In genomic region chr11:110242188-110242587, GRCh38 we compare ENCODE assay signal across 25 cellular contexts. TPM values are rescaled to one million over a fixed set of nuclear protein-coding genes. Genes with fewer than 3 reads are reported as not detected.
DNase-seq lines count a peak whose midpoint lies in the region; ATAC-seq, FAIRE-seq and TF ChIP-seq lines count a peak whose summit lies in the region.
"Had no signal": no experiment of that assay in that cellular context is flagged by ENCODE, and none has a peak within 500 bp of the region (broad histone marks: within the 10 kb centered on the region; RNA-seq: fewer than 3 reads in every experiment).

No MANE protein-coding gene starts in this region.

- POLR2A ChIA-PET in HepG2 (lab: Yijun Ruan, JAX) (no interaction called here), H1 (lab: Charles Lee; ENCODE audit: partially characterized antibody) (no interaction called here)

- TF ChIP-seq CTCF in HepG2 (CRISPR knock-in tag; IDR thresholded peaks at IDR 0.05): no peak
- TF ChIP-seq CTCF in right lobe of liver (IDR thresholded peaks at IDR 0.05): no peak
- TF ChIP-seq CTCF in H1 (IDR thresholded peaks at IDR 0.05; ENCODE audit: control extremely low read depth in 1 of 3, insufficient read depth in 1 of 3, low read depth in 1 of 3, low read length in 3 of 3): no peak

- TF ChIP-seq EP300 in HepG2 (IDR thresholded peaks at IDR 0.05; ENCODE audit: low read depth in 2 of 2, low read length in 2 of 2) (no peak), HepG2 (CRISPR knock-in tag; IDR thresholded peaks at IDR 0.05; ENCODE audit: borderline replicate concordance) (no peak), H1 (IDR thresholded peaks at IDR 0.05; ENCODE audit: borderline replicate concordance in 1 of 2, low read depth in 2 of 2, low read length in 2 of 2) (no peak)

- no peaks in the 10 kb centered on the region for H3K79me2 ChIP-seq in HepG2 (ENCODE audit: insufficient read depth, low read length)
- H3K79me2 ChIP-seq in H1 (ENCODE audit: control insufficient read depth in 1 of 2, insufficient read depth in 2 of 2, low read length in 2 of 2): no peaks in the 10 kb centered on the region
- no peaks in the 10 kb centered on the region for H3K79me2 ChIP-seq in trophoblast cell (ENCODE audit: control insufficient read depth, insufficient read depth, low read length, poor library complexity)

- no peaks in the 10 kb centered on the region for H3K23me2 ChIP-seq in H1 (ENCODE audit: low read depth, low read length)

- H4K20me1 ChIP-seq in HepG2 (ENCODE audit: insufficient read depth, low read length) (no peaks in the 10 kb centered on the region), H1 (replicated peaks in 1 of 2; ENCODE audit: control insufficient read depth in 1 of 2, insufficient read depth in 2 of 2, low read length in 2 of 2) (no peaks in the 10 kb centered on the region)
- H4K20me1 ChIP-seq: BLaER1 treated with 17β-estradiol and CSF1 and Interleukin-3, amounts not matched to agents 10 nM and 100 nM had no signal

- CTCF ChIA-PET in HepG2 (lab: Yijun Ruan, JAX; ENCODE audit: low intra/inter-chr PET ratio, low total read pairs) (no interaction called here), H1 (lab: Charles Lee; ENCODE audit: partially characterized antibody) (interaction anchor here (1.0 to 1.6 kb wide), 3 partner anchors 18 to 41 kb away, joined by 3 to 6 read pairs (median 4); no protein-coding TSS in a partner anchor)

- H2BK12ac ChIP-seq in H1 (ENCODE audit: low read depth, low read length): no peak overlapping the region
- H2BK12ac ChIP-seq in trophoblast cell (ENCODE audit: low read length): no peak overlapping the region

- H3K4me2 ChIP-seq in HepG2 (ENCODE audit: low read depth, low read length) (no peak overlapping the region), H1 (ENCODE audit: insufficient read depth in 1 of 2, low read depth in 2 of 2, low read length in 2 of 2) (no peak overlapping the region), trophoblast cell (ENCODE audit: low read length) (no peak overlapping the region)
- H3K4me2 ChIP-seq: BLaER1 treated with 17β-estradiol and CSF1 and Interleukin-3, amounts not matched to agents 10 nM and 100 nM; GM23338 had no signal

- H3K56ac ChIP-seq in H1 (replicated peaks; ENCODE audit: insufficient read length, low read depth, low read length): no peak overlapping the region

- H4K8ac ChIP-seq in H1 (ENCODE audit: extremely low read depth, insufficient read depth, low read length): peak overlapping the region; percentile 25; the same call in 1 of the 2 replicates
- H4K8ac ChIP-seq in trophoblast cell (ENCODE audit: low read depth, low read length): no peak overlapping the region

- H3K36me3 ChIP-seq in HepG2 (replicated peaks in 1 of 2; ENCODE audit: control insufficient read depth in 1 of 2, insufficient read depth in 2 of 2, low read length in 2 of 2) (peaks cover 1 to 15% of the 10 kb centered on the region in 2 experiments; a peak in 3 of 5 replicates), right lobe of liver (peaks cover 0 to 18% (median under 1%) of the 10 kb centered on the region in 4 donors), SK-N-MC (ENCODE audit: insufficient read depth, low read length) (peaks cover 90% of the 10 kb centered on the region), H1 (ENCODE audit: control insufficient read depth in 2 of 4, insufficient read depth in 4 of 4, low read length in 3 of 4) (peaks cover 2 to 23% (median 6%) of the 10 kb centered on the region in 4 experiments; a peak in 4 of 8 replicates), trophoblast cell (ENCODE audit: control insufficient read depth in 1 of 2, insufficient read depth in 2 of 2, low read length in 2 of 2) (peaks cover 24% of the 10 kb centered on the region in 2 experiments)

- WGBS in HepG2 (ENCODE audit: low lambda C conversion rate): 98% methylated on average over 7 of the region's 7 CpGs
- WGBS in right lobe of liver (ENCODE audit: insufficient coverage, low coverage, low lambda C conversion rate, missing lambda C conversion rate): 74% methylated on average over 7 of the region's 7 CpGs
- WGBS in H1 (ENCODE audit: extremely low coverage in 1 of 2, insufficient coverage in 1 of 2, insufficient read length in 1 of 2, insufficient replicate concordance in 2 of 2, low coverage in 1 of 2, low lambda C conversion rate in 2 of 2, missing lambda C conversion rate in 1 of 2), 2 experiments: 88% methylated on average over 7 of the region's 7 CpGs; no CpG with 5 or more reads in 1 of the 2 experiments
- no CpG with 5 or more reads among the region's 7 CpGs for WGBS in trophoblast cell (ENCODE audit: extremely low coverage, insufficient coverage, insufficient read length)

- no peak overlapping the region for H2BK20ac ChIP-seq in H1 (ENCODE audit: low read length)

- H3K9me3 ChIP-seq in HepG2 (ENCODE audit: low read length) (no peaks in the 10 kb centered on the region), right lobe of liver (no peaks in the 10 kb centered on the region), SK-N-MC (ENCODE audit: low read depth, low read length) (no peaks in the 10 kb centered on the region), H1 (ENCODE audit: insufficient read depth in 2 of 2, low read depth in 1 of 2, low read length in 1 of 2) (no peaks in the 10 kb centered on the region), trophoblast cell (ENCODE audit: insufficient read depth, low read depth, low read length) (no peaks in the 10 kb centered on the region)
- H3K9me3 ChIP-seq: BE2C had no signal

- H3K18ac ChIP-seq in H1 (ENCODE audit: extremely low read depth, low read length): no peak overlapping the region
- no peak overlapping the region for H3K18ac ChIP-seq in trophoblast cell (ENCODE audit: low read length)

- H2BK15ac ChIP-seq in H1 (ENCODE audit: low read length): no peak overlapping the region

- H2AFZ ChIP-seq in HepG2 (ENCODE audit: low read length) (no peak overlapping the region), H1 (ENCODE audit: low read length) (no peak overlapping the region), trophoblast cell (ENCODE audit: insufficient read depth, low read length, poor library complexity) (no peak overlapping the region)
- H2AFZ ChIP-seq: GM23338 had no signal

- ATAC-seq in HepG2 (no peak), right lobe of liver (no peak), HG03108 (IDR thresholded peaks at IDR 0.05; ENCODE audit: unreplicated experiment) (no peak)
- ATAC-seq: GM23338 had no signal

- no peak overlapping the region for H2AK5ac ChIP-seq in H1 (ENCODE audit: low read depth, low read length)
- H2AK5ac ChIP-seq in trophoblast cell (ENCODE audit: low read length): no peak overlapping the region

- no peak overlapping the region for H4K5ac ChIP-seq in H1 (ENCODE audit: insufficient read length, low read depth, low read length)

- no peak overlapping the region for H2BK5ac ChIP-seq in H1 (ENCODE audit: low read depth, low read length)
- H2BK5ac ChIP-seq in trophoblast cell (ENCODE audit: low read depth, low read length, poor library complexity): no peak overlapping the region

- intact Hi-C loops in HepG2 (cut with micrococcal nuclease; ENCODE audit: unreplicated experiment) (no loop called here), right lobe of liver (cut with DNase I) (no loop called here)

- FAIRE-seq in HepG2 (lab: Jason Lieb, UNC) (no peak), H1 (lab: Jason Lieb, UNC) (no peak)
- FAIRE-seq: D721Med, GM12891, GM19239 had no signal

- in situ Hi-C loops in HepG2 (cut with HindIII; ENCODE audit: extremely low pct_ligation_motif_present, low pct_unique_long_range_greater_than_20kb): no loop called here

- H3K9ac ChIP-seq in HepG2 (ENCODE audit: insufficient read depth, low read depth, low read length): no peak overlapping the region
- H3K9ac ChIP-seq in SK-N-MC (ENCODE audit: insufficient read length): no peak overlapping the region
- no peak overlapping the region for H3K9ac ChIP-seq in H1 (replicated peaks in 1 of 4; ENCODE audit: extremely low read depth in 1 of 4, low read depth in 3 of 4, low read length in 3 of 4)
- no peak overlapping the region for H3K9ac ChIP-seq in trophoblast cell (ENCODE audit: low read length)
- H3K9ac ChIP-seq: BLaER1 treated with 17β-estradiol and CSF1 and Interleukin-3, amounts not matched to agents 10 nM and 100 nM had no signal

- H3K4me1 ChIP-seq in HepG2 (ENCODE audit: insufficient read depth, low read length): no peaks in the 10 kb centered on the region
- H3K4me1 ChIP-seq in right lobe of liver: peaks cover 0 to 7% (median 0%) of the 10 kb centered on the region in 4 donors
- no peaks in the 10 kb centered on the region for H3K4me1 ChIP-seq in H1 (replicated peaks in 1 of 4; ENCODE audit: control insufficient read depth in 3 of 4, insufficient read depth in 4 of 4, low read length in 3 of 4)
- no peaks in the 10 kb centered on the region for H3K4me1 ChIP-seq in trophoblast cell (ENCODE audit: control insufficient read depth in 1 of 2, insufficient read depth in 2 of 2, low read length in 2 of 2)
- H3K4me1 ChIP-seq: BE2C; BLaER1 treated with 17β-estradiol and CSF1 and Interleukin-3, amounts not matched to agents 10 nM and 100 nM had no signal

- DNase-seq in HepG2 (ENCODE audit: low spot score) (no peak), right lobe of liver (no peak), SK-N-MC (ENCODE audit: low read depth, low spot score) (no peak), H1 (ENCODE audit: low read depth in 1 of 2, low spot score in 2 of 2) (no peak), GOT3 (lab: John Stamatoyannopoulos, UW) (no peak), trophoblast cell (no peak), DMS114 treated with DMSO at 0.1 percent for 48 hours (lab: John Stamatoyannopoulos, UW; ENCODE audit: unreplicated experiment) (no peak)
- DNase-seq: ACHN; AML-193; BE2C; CD4-positive, alpha-beta T cell; CD8-positive, alpha-beta memory T cell; DMS 273 treated with DMSO at 0.1 percent for 48 hours; DMS53; DMS79 treated with DMSO at 0.1 percent for 48 hours; GF-D8; H7; HCEC 1CT had no signal

- no peak overlapping the region for H2BK120ac ChIP-seq in H1 (replicated peaks; ENCODE audit: low read depth, low read length)
- H2BK120ac ChIP-seq in trophoblast cell (ENCODE audit: insufficient read depth, low read length, poor library complexity): no peak overlapping the region

- no peaks in the 10 kb centered on the region for H3K79me1 ChIP-seq in H1 (ENCODE audit: low read depth, low read length)
- H3K79me1 ChIP-seq in trophoblast cell (ENCODE audit: low read length): no peaks in the 10 kb centered on the region

- no peak for TF ChIP-seq RAD21 in HepG2 (CRISPR knock-in tag; IDR thresholded peaks at IDR 0.05)
- no peak for TF ChIP-seq RAD21 in H1 (IDR thresholded peaks at IDR 0.05 in 1 of 2, conservative IDR thresholded peaks at IDR 0.05 in 1 of 2; ENCODE audit: low read depth in 2 of 2, low read length in 2 of 2)

- no peaks in the 10 kb centered on the region for H3K27me3 ChIP-seq in HepG2 (ENCODE audit: control insufficient read depth in 1 of 2, insufficient read depth in 2 of 2, low read length in 2 of 2)
- H3K27me3 ChIP-seq in right lobe of liver: no peaks in the 10 kb centered on the region
- no peaks in the 10 kb centered on the region for H3K27me3 ChIP-seq in H1 (replicated peaks in 1 of 4; ENCODE audit: control insufficient read depth in 3 of 4, extremely low read depth in 1 of 4, insufficient read depth in 3 of 4, low read length in 3 of 4)
- no peaks in the 10 kb centered on the region for H3K27me3 ChIP-seq in trophoblast cell (ENCODE audit: insufficient read depth, low read length)
- H3K27me3 ChIP-seq: BE2C; BLaER1 treated with 17β-estradiol and CSF1 and Interleukin-3, amounts not matched to agents 10 nM and 100 nM had no signal

- H3K27ac ChIP-seq in HepG2 (ENCODE audit: extremely low read length, insufficient read depth, low read length) (no peak overlapping the region), right lobe of liver (no peak overlapping the region), SK-N-MC (peak overlapping the region; percentile 29; the same call in 1 of the 2 replicates), H1 (ENCODE audit: low read depth, low read length) (no peak overlapping the region), trophoblast cell (ENCODE audit: low read depth, low read length) (no peak overlapping the region)
- H3K27ac ChIP-seq: 22Rv1; BLaER1 treated with 17β-estradiol and CSF1 and Interleukin-3, amounts not matched to agents 10 nM and 100 nM had no signal

- H4K91ac ChIP-seq in H1 (replicated peaks; ENCODE audit: insufficient read length, low read length) (no peak overlapping the region), trophoblast cell (ENCODE audit: low read depth, low read length) (no peak overlapping the region)

- H3K4ac ChIP-seq in H1 (replicated peaks; ENCODE audit: insufficient read length, low read depth, low read length) (no peak overlapping the region), trophoblast cell (ENCODE audit: low read depth, low read length) (no peak overlapping the region)

- BruUV-seq in HepG2 (replicated peaks; lab: Mats Ljungman, UMichigan): no TSS peak

- no peak overlapping the region for H3K14ac ChIP-seq in H1 (ENCODE audit: insufficient read length)
- H3K14ac ChIP-seq in trophoblast cell (ENCODE audit: low read length): no peak overlapping the region

- H3K23ac ChIP-seq in H1 (ENCODE audit: insufficient read length) (no peak overlapping the region), trophoblast cell (ENCODE audit: low read length) (no peak overlapping the region)

- H4K12ac ChIP-seq in trophoblast cell (ENCODE audit: low read depth, low read length): no peak overlapping the region

- H3K4me3 ChIP-seq in HepG2 (replicated peaks in 1 of 3; ENCODE audit: insufficient read depth in 1 of 3, low read depth in 2 of 3, low read length in 3 of 3) (no peak overlapping the region), right lobe of liver (no peak overlapping the region), SK-N-MC (no peak overlapping the region), H1 (ENCODE audit: extremely low read depth in 1 of 4, insufficient read depth in 2 of 4, low read depth in 3 of 4, low read length in 4 of 4) (no peak overlapping the region), trophoblast cell (ENCODE audit: low read depth, low read length) (no peak overlapping the region)
- H3K4me3 ChIP-seq: BLaER1 treated with 17β-estradiol and CSF1 and Interleukin-3, amounts not matched to agents 10 nM and 100 nM; GM23338 had no signal

- no peak for TF ChIP-seq POLR2A in HepG2 (IDR thresholded peaks at IDR 0.05; ENCODE audit: insufficient read depth in 1 of 2, low read depth in 2 of 2, low read length in 2 of 2)
- no peak for TF ChIP-seq POLR2A in right lobe of liver (IDR thresholded peaks at IDR 0.05)
- TF ChIP-seq POLR2A in H1 (IDR thresholded peaks at IDR 0.05; ENCODE audit: control extremely low read depth in 1 of 2, low read depth in 2 of 2, low read length in 2 of 2): no peak

RNA-seq across cellular contexts. Expression of gene RDX, which starts 54.2 kb away (rescaled TPM):
- total RNA-seq in HepG2 (2016; rRNA removed; fragmentation: Illumina TruSeq; extraction: Trizol): 63.1 and 93.4 TPM in 2 replicates
- 6.5 and 8.1 TPM in 2 replicates for total RNA-seq in HepG2 (2016; cell fraction: cytosol; rRNA removed; fragmentation: Illumina TruSeq; extraction: Trizol; ENCODE audit: low read depth)
- 58.8 and 76.9 TPM in 2 replicates for total RNA-seq in HepG2 (2016; cell fraction: insoluble cytoplasmic fraction; rRNA removed; fragmentation: Illumina TruSeq; extraction: Trizol)
- total RNA-seq in HepG2 (2016; cell fraction: membrane; rRNA removed; fragmentation: Illumina TruSeq; extraction: Trizol): 20.6 and 25.7 TPM in 2 replicates
- total RNA-seq in HepG2 (2016; cell fraction: nucleus; rRNA removed; fragmentation: Illumina TruSeq; extraction: Trizol): 32.3 and 40.7 TPM in 2 replicates
- polyA plus RNA-seq in HepG2 (2011; rRNA removed): 12.7 and 20.7 TPM in 2 replicates
- 7.4 and 9.4 TPM in 2 replicates for polyA plus RNA-seq in HepG2 (2011; cell fraction: cytosol; rRNA removed)
- polyA plus RNA-seq in HepG2 (2011; cell fraction: nucleus; rRNA removed): 5.0 and 8.0 TPM in 2 replicates
- polyA plus RNA-seq in HepG2 (2012): 41.4 and 47.6 TPM in 2 replicates
- 3.3 and 3.9 TPM in 2 replicates for polyA plus RNA-seq in HepG2 (2016; cell fraction: cytosol; fragmentation: Illumina TruSeq; extraction: Trizol; ENCODE audit: low read depth)
- 55.3 and 66.3 TPM in 2 replicates for polyA plus RNA-seq in HepG2 (2016; cell fraction: insoluble cytoplasmic fraction; fragmentation: Illumina TruSeq; extraction: Trizol; ENCODE audit: low read depth)
- polyA plus RNA-seq in HepG2 (2016; cell fraction: membrane; fragmentation: Illumina TruSeq; extraction: Trizol; ENCODE audit: low read depth): 8.9 and 11.8 TPM in 2 replicates
- polyA plus RNA-seq in HepG2 (2016; cell fraction: nucleus; fragmentation: Illumina TruSeq; extraction: Trizol; ENCODE audit: insufficient read depth, low read depth): 25.6 and 30.3 TPM in 2 replicates
- 16.4 and 35.5 TPM in 2 replicates for polyA minus RNA-seq in HepG2 (2011; rRNA and poly(A)+ RNA removed; ENCODE audit: low replicate concordance)
- polyA minus RNA-seq in HepG2 (2011; cell fraction: cytosol; rRNA and poly(A)+ RNA removed): 38.8 and 46.6 TPM in 2 replicates
- 29.5 and 31.2 TPM in 2 replicates for polyA minus RNA-seq in HepG2 (2011; cell fraction: nucleus; rRNA and poly(A)+ RNA removed)
- 10 to 100 TPM; 47.1 to 87.8 (median 81.8) TPM for total RNA-seq in right lobe of liver
- total RNA-seq in H1 (2021; fragmentation: NEBNext Ultra II Directional; extraction: Animal tissue kit (Norgen Biotek cat#: 25700)): 100 and 105 TPM in 2 replicates
- polyA plus RNA-seq in H1 (2011; rRNA removed): 10.8 and 27.4 TPM in 2 replicates
- 29.5 TPM for polyA plus RNA-seq in H1 (2011; cell fraction: cytosol; rRNA removed)
- 10.8 TPM for polyA plus RNA-seq in H1 (2011; cell fraction: nucleus; rRNA removed)
- polyA plus RNA-seq in H1 (2012, experiment 1 of 2): 63.9 to 148 TPM (median 82.8 TPM) in 4 replicates
- polyA plus RNA-seq in H1 (2012, experiment 2 of 2): 3.8 TPM
- 56.8 TPM for polyA plus RNA-seq in H1 (2013, experiment 1 of 2)
- polyA plus RNA-seq in H1 (2013, experiment 2 of 2): 59.3 TPM
- polyA minus RNA-seq in H1 (2011; rRNA and poly(A)+ RNA removed): 35.5 and 93.8 TPM in 2 replicates
- 90.1 TPM for polyA minus RNA-seq in H1 (2011; cell fraction: cytosol; rRNA and poly(A)+ RNA removed)
- polyA minus RNA-seq in H1 (2011; cell fraction: nucleus; rRNA and poly(A)+ RNA removed): 55.5 TPM
- polyA plus RNA-seq in trophoblast cell (2013): 450 and 451 TPM in 2 replicates

Comparison
In these comparisons a context has a peak if more than half of its experiments do, and no peak if none do; other contexts are left out.
1. Of the 41 proteins assayed by ChIP-seq in both HepG2 and H1: peak only in HepG2: none; only in H1: none; in both: CEBPB; in neither: 40.